Comparison of ENCODE assay signal across 10 cellular contexts in the genomic region with DNA sequence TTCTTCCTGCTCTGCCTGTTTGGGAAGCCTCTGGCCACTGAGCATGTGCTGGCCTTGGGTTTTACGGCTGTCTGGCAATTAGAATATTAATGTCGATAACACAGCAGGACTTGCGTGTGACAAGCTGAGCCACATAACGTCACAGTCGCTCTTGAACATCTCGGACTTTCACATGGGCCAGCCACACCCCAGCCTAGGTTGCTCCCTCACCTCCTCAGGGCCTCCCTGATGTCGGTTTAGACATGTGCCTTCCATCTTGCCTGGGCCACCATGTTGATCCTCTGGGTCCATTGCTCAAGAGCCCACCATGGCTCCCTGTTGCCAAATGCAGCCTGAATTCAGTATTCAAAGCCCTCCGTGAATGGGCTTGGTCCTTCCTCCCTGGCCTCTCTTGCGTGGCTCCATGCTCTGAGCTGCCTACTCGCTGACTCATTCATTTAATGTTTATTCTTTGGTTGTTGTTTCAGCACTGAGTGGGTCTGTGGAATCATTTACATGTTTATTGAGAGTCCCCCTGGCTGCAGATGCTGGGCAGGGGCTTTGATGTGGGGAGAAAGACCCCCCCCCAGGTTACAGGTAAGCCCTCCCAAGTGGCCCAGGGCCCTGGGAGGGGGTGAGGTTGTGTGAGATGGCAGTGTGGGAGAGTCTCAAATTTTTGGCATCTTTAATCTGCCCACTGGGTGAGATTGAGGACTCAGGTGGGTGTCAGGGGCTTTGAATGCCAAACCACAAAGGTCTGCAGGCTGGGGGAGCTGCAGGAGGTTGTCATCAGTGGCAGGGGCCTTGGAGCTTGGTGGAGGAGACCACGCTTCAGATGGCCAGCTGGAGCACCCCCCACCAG.
DNase-seq lines count a peak whose midpoint lies in the region; ATAC-seq and TF ChIP-seq lines count a peak whose summit lies in the region.
"Had no signal": no experiment of that assay in that cellular context is flagged by ENCODE, and none has a peak within 500 bp of the region (broad histone marks: within the 10 kb centered on the region; RNA-seq: fewer than 3 reads in every experiment).

No MANE protein-coding gene starts in this region.

- no peak for TF ChIP-seq CTCF in CD4-positive, alpha-beta T cell (IDR thresholded peaks at IDR 0.05)
- TF ChIP-seq CTCF in brain (conservative IDR thresholded peaks at IDR 0.05) (no peak), tibial artery (IDR thresholded peaks at IDR 0.05) (no peak)

- peaks cover 86% of the 10 kb centered on the region for H3K4me1 Mint-ChIP-seq in CD4-positive, alpha-beta T cell (ENCODE audit: low read depth)
- H3K4me1 Mint-ChIP-seq in brain (peaks cover 78% of the 10 kb centered on the region), naive B cell (peaks cover 62 to 91% (median 83%) of the 10 kb centered on the region in 3 donors)

- DNase-seq in CD4-positive, alpha-beta T cell = no peak
- DNase-seq in LHCN-M2 (ENCODE audit: low read depth) = peak; percentile 41
- no peak for DNase-seq in naive B cell
- no peak for DNase-seq in tibial artery
- no peak for DNase-seq in NK-92 (lab: John Stamatoyannopoulos, UW; ENCODE audit: unreplicated experiment)
- DNase-seq: NCI-H1930; stimulated activated CD4-positive, alpha-beta T cell treated with anti-CD3 and anti-CD28 coated beads, Interleukin-4, amount 100 ng/mL, for 1 hour had no signal

- peak overlapping the region; percentile 79 for H3K27ac Mint-ChIP-seq in CD4-positive, alpha-beta T cell
- peak overlapping the region in 4 of 5 experiments; percentile 62 to 94 (median 79) for H3K27ac Mint-ChIP-seq in brain
- H3K27ac Mint-ChIP-seq in naive B cell = peak overlapping the region in 4 of 6 donors; percentile 57 to 97 (median 80)

- POLR2A ChIA-PET in CD4-positive, alpha-beta T cell (lab: Charles Lee) = no interaction called here

- H3K9me3 Mint-ChIP-seq in CD4-positive, alpha-beta T cell = no peaks in the 10 kb centered on the region
- H3K9me3 Mint-ChIP-seq in brain = no peaks in the 10 kb centered on the region
- H3K9me3 Mint-ChIP-seq in naive B cell = no peaks in the 10 kb centered on the region

- CTCF ChIA-PET in CD4-positive, alpha-beta T cell (lab: Charles Lee) = no interaction called here

- peaks cover 3% of the 10 kb centered on the region for H3K36me3 Mint-ChIP-seq in CD4-positive, alpha-beta T cell (ENCODE audit: low read depth)
- H3K36me3 Mint-ChIP-seq in brain (no peaks in the 10 kb centered on the region), naive B cell (no peaks in the 10 kb centered on the region)

- no peak for ATAC-seq in CD4-positive, alpha-beta T cell (ENCODE audit: poor library complexity)
- ATAC-seq in naive B cell (ENCODE audit: low read depth in 2 of 2) (no peak), GM18498 (IDR thresholded peaks at IDR 0.05; ENCODE audit: unreplicated experiment) (no peak), HG02852 (IDR thresholded peaks at IDR 0.05; ENCODE audit: unreplicated experiment) (no peak)

- no peaks in the 10 kb centered on the region for H3K36me3 ChIP-seq in tibial artery

- intact Hi-C loops in CD4-positive, alpha-beta T cell (cut with DNase I, micrococcal nuclease) = loop anchor here in 1 of 2 experiments (5.0 kb wide), 1 partner anchor 54 kb away; no protein-coding TSS in a partner anchor
- intact Hi-C loops in tibial artery (cut with DNase I; ENCODE audit: low total_unique reads) = no loop called here

- H3K27me3 ChIP-seq in CD4-positive, alpha-beta T cell (ENCODE audit: control insufficient read depth, insufficient read depth, low read length) = no peaks in the 10 kb centered on the region
- H3K27me3 ChIP-seq in tibial artery = no peaks in the 10 kb centered on the region

- H3K4me3 ChIP-seq in tibial artery = no peak overlapping the region

- no peaks in the 10 kb centered on the region for H3K9me3 ChIP-seq in CD4-positive, alpha-beta T cell (ENCODE audit: control insufficient read depth, low read length)
- H3K9me3 ChIP-seq in tibial artery = no peaks in the 10 kb centered on the region

- H3K27ac ChIP-seq in CD4-positive, alpha-beta T cell (ENCODE audit: low read depth, low read length) = no peak overlapping the region
- no peak overlapping the region for H3K27ac ChIP-seq in tibial artery

- H3K4me1 ChIP-seq in tibial artery = peaks cover 0 to 9% (median 2%) of the 10 kb centered on the region in 4 donors

- no peaks in the 10 kb centered on the region for H3K27me3 Mint-ChIP-seq in CD4-positive, alpha-beta T cell
- peaks cover 3% of the 10 kb centered on the region for H3K27me3 Mint-ChIP-seq in brain
- H3K27me3 Mint-ChIP-seq in naive B cell = no peaks in the 10 kb centered on the region

- H3K4me3 Mint-ChIP-seq in CD4-positive, alpha-beta T cell = peak overlapping the region; percentile 55
- peak overlapping the region in 4 of 5 experiments; percentile 29 to 72 (median 59) for H3K4me3 Mint-ChIP-seq in brain
- peak overlapping the region in 3 of 8 donors; percentile 23 to 39 (median 38) for H3K4me3 Mint-ChIP-seq in naive B cell
